8 cellular contexts compared by ENCODE assay signal in genomic region chr10:12720217-12720981, GRCh38.
DNase-seq lines count a peak whose midpoint lies in the region; ATAC-seq and TF ChIP-seq lines count a peak whose summit lies in the region.

No MANE protein-coding gene starts in this region.

- H3K27me3 Mint-ChIP-seq in CD14-positive monocyte (ENCODE audit: low read depth in 3 of 3): peaks cover 0 to 1% (median 0%) of the 10 kb centered on the region in 3 donors

- in situ Hi-C loops in astrocyte of the spinal cord (cut with HindIII; ENCODE audit: low sequenced_read_pairs): no loop called here

- ATAC-seq in stimulated activated naive CD8-positive, alpha-beta T cell treated with anti-CD3 and anti-CD28 coated beads, Interleukin-15, Interleukin-2, amounts not matched to agents 100 U/mL and 50 U/mL, for 24 hours: peak; percentile 81
- no peak for ATAC-seq in GM18858 (IDR thresholded peaks at IDR 0.05; ENCODE audit: unreplicated experiment)

- H3K27ac Mint-ChIP-seq in CD14-positive monocyte: no peak overlapping the region

- peaks cover 12% of the 10 kb centered on the region for H3K4me1 Mint-ChIP-seq in CD14-positive monocyte

- DNase-seq in DMS153 treated with DMSO at 0.1 percent for 48 hours (lab: John Stamatoyannopoulos, UW; ENCODE audit: unreplicated experiment) (peak; percentile 35), NCI-H1436 (lab: John Stamatoyannopoulos, UW) (peak; percentile 67), astrocyte of the spinal cord (ENCODE audit: low read depth, low spot score) (peak; percentile 92), kidney tubule cell (ENCODE audit: low spot score) (peak; percentile 98), middle frontal gyrus (ENCODE audit: extremely low spot score, low spot score) (no peak), CD14-positive monocyte (ENCODE audit: low spot score) (no peak)
- peak; percentile 37 for DNase-seq in stimulated activated naive CD8-positive, alpha-beta T cell treated with anti-CD3 and anti-CD28 coated beads, Interleukin-15, Interleukin-2, amounts not matched to agents 100 U/mL and 50 U/mL, for 24 hours

- TF ChIP-seq CTCF in astrocyte of the spinal cord (IDR thresholded peaks at IDR 0.05; ENCODE audit: low read depth, low read length) (no peak), CD14-positive monocyte (IDR thresholded peaks at IDR 0.05) (no peak)

- H3K9me3 Mint-ChIP-seq in CD14-positive monocyte: peaks cover 4 to 14% (median 6%) of the 10 kb centered on the region in 7 donors

- no peak overlapping the region for H3K4me3 Mint-ChIP-seq in CD14-positive monocyte

- peaks cover 1 to 2% of the 10 kb centered on the region in 2 donors for H3K36me3 Mint-ChIP-seq in CD14-positive monocyte

- H3K4me3 ChIP-seq in astrocyte of the spinal cord (ENCODE audit: low read depth, low read length): no peak overlapping the region

- intact Hi-C loops in CD14-positive monocyte (cut with micrococcal nuclease): no loop called here

Comparison
In these comparisons a context has a peak if more than half of its experiments do, and no peak if none do; other contexts are left out.
1. DNase-seq: peak in DMS153 treated with DMSO at 0.1 percent for 48 hours (single experiment), NCI-H1436 (single experiment), astrocyte of the spinal cord (single experiment), kidney tubule cell (single experiment) and stimulated activated naive CD8-positive, alpha-beta T cell treated with anti-CD3 and anti-CD28 coated beads, Interleukin-15, Interleukin-2, amounts not matched to agents 100 U/mL and 50 U/mL, for 24 hours (single experiment); none in middle frontal gyrus (single experiment) and CD14-positive monocyte (single experiment).